In the genomic region with DNA sequence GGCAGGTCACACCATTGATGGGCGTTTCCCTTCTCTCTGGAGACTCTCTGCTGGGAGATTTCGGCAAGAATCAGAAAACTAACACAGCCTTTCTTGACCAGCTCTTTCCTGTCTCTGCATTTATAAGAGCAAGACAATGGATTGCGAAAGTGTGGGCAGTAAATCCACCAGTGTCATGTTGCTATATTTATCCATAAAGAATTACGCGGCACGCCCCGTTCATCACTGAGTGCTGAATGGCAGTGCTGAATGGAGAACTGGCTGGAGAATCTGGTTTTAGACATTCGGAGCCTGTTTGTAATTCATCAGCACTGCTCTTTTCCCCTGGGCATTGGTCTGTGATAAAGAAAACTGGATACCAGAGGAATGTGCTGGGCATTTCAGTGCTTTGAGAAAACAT, we compare ENCODE assay signal across 9 cellular contexts. TPM values are rescaled to one million over a fixed set of nuclear protein-coding genes. Genes with fewer than 3 reads are reported as not detected.
DNase-seq lines count a peak whose midpoint lies in the region; ATAC-seq and TF ChIP-seq lines count a peak whose summit lies in the region.
"Had no signal": no experiment of that assay in that cellular context is flagged by ENCODE, and none has a peak within 500 bp of the region (broad histone marks: within the 10 kb centered on the region; RNA-seq: fewer than 3 reads in every experiment).

No MANE protein-coding gene starts in this region.

- no TSS peak for BruUV-seq in PC-3 (replicated peaks; lab: Mats Ljungman, UMichigan)

- no peak overlapping the region for H2AFZ ChIP-seq in PC-3 (ENCODE audit: low read length)

- TF ChIP-seq CTCF in PC-3 (conservative IDR thresholded peaks at IDR 0.05; ENCODE audit: low read depth, low read length), result no peak
- no peak for TF ChIP-seq CTCF in psoas muscle (IDR thresholded peaks at IDR 0.05)

- no peaks in the 10 kb centered on the region for H3K36me3 ChIP-seq in PC-3 (ENCODE audit: low read depth, low read length)
- H3K36me3 ChIP-seq in psoas muscle (ENCODE audit: insufficient read depth in 1 of 2, low read depth in 1 of 2), result no peaks in the 10 kb centered on the region

- no peak for ATAC-seq in PC-3
- ATAC-seq in psoas muscle, result peak; percentile 74 to 85 (median 80)
- no peak for ATAC-seq in HG03521 (IDR thresholded peaks at IDR 0.05; ENCODE audit: unreplicated experiment)
- no peak for ATAC-seq in HG03520 (IDR thresholded peaks at IDR 0.05; ENCODE audit: unreplicated experiment)

- no peaks in the 10 kb centered on the region for H3K9me2 ChIP-seq in PC-3 (replicated peaks; ENCODE audit: low read length)

- CTCF ChIA-PET in PC-3 (lab: Charles Lee), result interaction anchor here (1.2 to 5.3 kb wide), 6 partner anchors 28 to 210 kb away, joined by 4 to 44 read pairs (median 8); a partner anchor contains a TSS

- H3F3A ChIP-seq in PC-3 (ENCODE audit: low read length, unreplicated experiment), result no peaks in the 10 kb centered on the region

- H3K27me3 ChIP-seq in PC-3 (ENCODE audit: low read length) (0 out of 2 replicates have a peak, but pooled peaks cover 4% of the 10 kb centered on the region), psoas muscle (ENCODE audit: insufficient read depth in 3 of 3, low read length in 2 of 3) (peaks cover 0 to 31% (median 17%) of the 10 kb centered on the region in 3 donors)

- H3K4me3 ChIP-seq in PC-3 (ENCODE audit: low read length), result no peak overlapping the region
- H3K4me3 ChIP-seq in psoas muscle, result no peak overlapping the region

- POLR2A ChIA-PET in PC-3 (lab: Charles Lee; ENCODE audit: unreplicated experiment), result no interaction called here

- H3K9ac ChIP-seq in PC-3 (ENCODE audit: low read length), result peak overlapping the region; percentile 35; the same call in 1 of the 2 replicates

- 34 to 36% (median 36%) methylated on average over 8 of the region's 8 CpGs for WGBS in psoas muscle, 3 donors

- H3K4me1 ChIP-seq in PC-3 (ENCODE audit: insufficient read depth, low read length), result peaks cover 27% of the 10 kb centered on the region
- H3K4me1 ChIP-seq in psoas muscle, result peaks cover 12% of the 10 kb centered on the region

- H3K4me2 ChIP-seq in PC-3 (ENCODE audit: low read length), result 0 out of 2 replicates have a peak overlapping the region, but pooled peaks have one; percentile 9

- no peaks in the 10 kb centered on the region for H3K79me2 ChIP-seq in PC-3 (ENCODE audit: low read length)

- intact Hi-C loops in PC-3 (cut with micrococcal nuclease), result loop anchor here (5.0 kb wide), 3 partner anchors 80 to 180 kb away; a partner anchor contains a TSS
- intact Hi-C loops in psoas muscle (cut with DNase I), result loop anchor here (1.0 to 5.0 kb wide), 5 partner anchors 80 to 322 kb away; a partner anchor contains a TSS

- no peaks in the 10 kb centered on the region for H3K9me3 ChIP-seq in PC-3 (ENCODE audit: low read length)
- H3K9me3 ChIP-seq in psoas muscle, result no peaks in the 10 kb centered on the region

- no peaks in the 10 kb centered on the region for H4K20me1 ChIP-seq in PC-3 (ENCODE audit: low read length)

- H3K27ac ChIP-seq in PC-3 (ENCODE audit: low read length), result peak overlapping the region; percentile 74
- H3K27ac ChIP-seq in psoas muscle, result peak overlapping the region; percentile 59

- DNase-seq in GDM1 (lab: John Stamatoyannopoulos, UW) (peak; percentile 1), PC-3 (peak; percentile 66), fibroblast of gingiva (ENCODE audit: low read depth) (peak; percentile 97), psoas muscle (peak in 1 of 2 donors; percentile 20), pons (ENCODE audit: low spot score) (no peak)
- DNase-seq in activated naive CD4-positive, alpha-beta T cell treated with anti-CD3 and anti-CD28 coated beads, Interleukin-2, amount 50 U/mL, for 16 hours, result no peak
- DNase-seq: NCI-H187 had no signal

RNA-seq across cellular contexts. Expression of a gene that starts 2.0 kb away (rescaled TPM):
- total RNA-seq in PC-3 (2014; rRNA removed) (3.1 and 4.0 TPM in 2 replicates), psoas muscle (under 1 TPM; 0.04 to 0.96 (median 0.41) TPM)
- polyA plus RNA-seq in psoas muscle, result under 1 TPM; under 0.01 to 0.04 (median 0.01) TPM

Comparison
In these comparisons a context has a peak if more than half of its experiments do, and no peak if none do; other contexts are left out.
1. DNase-seq: peak in GDM1 (single experiment), PC-3 (single experiment) and fibroblast of gingiva (single experiment); none in pons (single experiment) and activated naive CD4-positive, alpha-beta T cell treated with anti-CD3 and anti-CD28 coated beads, Interleukin-2, amount 50 U/mL, for 16 hours (single experiment).
2. ATAC-seq: peak in psoas muscle (4 of 4); none in PC-3 (single experiment), HG03521 (single experiment) and HG03520 (single experiment).